1 cellular context compared by ENCODE assay signal in the genomic region with DNA sequence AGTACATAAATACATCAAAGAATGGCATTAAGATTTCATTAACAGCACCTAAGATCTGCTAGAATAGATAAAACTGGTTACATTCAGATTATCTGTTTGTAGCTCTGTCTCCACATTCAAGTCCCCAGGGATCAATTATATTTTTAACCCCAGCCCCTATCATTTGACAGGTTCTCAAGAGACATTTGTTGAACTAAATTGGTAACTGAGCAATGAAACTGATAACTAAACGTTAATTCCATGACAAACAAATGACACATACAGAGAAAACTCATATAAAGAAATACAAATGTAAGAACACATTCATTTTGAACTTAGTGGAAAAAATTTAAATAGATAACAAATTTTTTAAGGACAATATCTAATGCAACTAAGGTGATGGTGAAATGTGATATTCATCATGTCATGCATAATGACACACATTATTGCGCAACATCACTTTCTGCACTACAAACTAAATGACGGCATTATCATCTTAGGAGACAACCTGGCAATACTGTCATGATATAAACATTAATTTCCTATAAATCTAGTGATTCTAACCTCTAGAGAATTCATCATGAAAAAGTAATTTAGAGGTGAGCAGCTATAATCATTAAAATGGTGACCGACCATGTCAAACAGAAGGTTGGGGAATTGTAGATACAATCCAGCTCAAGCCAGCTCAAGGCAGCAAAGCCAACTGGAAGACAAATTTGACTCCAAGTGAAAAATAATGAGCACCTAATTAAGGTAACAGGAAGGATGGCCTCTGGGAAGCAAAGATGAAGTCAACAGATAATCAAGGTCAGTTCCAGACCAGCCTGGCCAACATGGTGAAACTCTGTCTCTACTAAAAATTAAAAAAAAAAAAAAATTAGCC.
TF ChIP-seq lines count a peak whose summit lies in the region.

No MANE protein-coding gene starts in this region.

TF ChIP-seq in GM12878, 131 proteins besides CTCF, POLR2A, EP300 and RAD21:
- TF ChIP-seq ZBTB11 (CRISPR knock-in tag; IDR thresholded peaks at IDR 0.05) (no peak), NBN (IDR thresholded peaks at IDR 0.05) (no peak), WRNIP1 (IDR thresholded peaks at IDR 0.05; ENCODE audit: borderline replicate concordance, low read depth, low read length) (no peak), MEF2A (IDR thresholded peaks at IDR 0.05; ENCODE audit: insufficient read depth, low read depth, low read length) (no peak), PML (IDR thresholded peaks at IDR 0.05; ENCODE audit: low read length) (no peak), SIX5 (IDR thresholded peaks at IDR 0.05; ENCODE audit: low read depth, low read length, severe bottlenecking) (no peak), ETV6 (conservative IDR thresholded peaks at IDR 0.05 in 1 of 2, IDR thresholded peaks at IDR 0.05 in 1 of 2; ENCODE audit: borderline replicate concordance in 1 of 2, low read depth in 1 of 2) (no peak), CEBPB (IDR thresholded peaks at IDR 0.05; ENCODE audit: borderline replicate concordance in 1 of 2, low read depth in 2 of 2, low read length in 2 of 2) (peak; percentile 67 to 98; a peak in 3 of 4 replicates), TCF12 (IDR thresholded peaks at IDR 0.05; ENCODE audit: low read depth, low read length) (no peak), MEF2B (IDR thresholded peaks at IDR 0.05; ENCODE audit: partially characterized antibody, poor library complexity, severe bottlenecking) (peak; percentile 73), SMARCA5 (IDR thresholded peaks at IDR 0.05) (no peak), MTA2 (IDR thresholded peaks at IDR 0.05; ENCODE audit: low read depth) (0 out of 2 replicates have a peak, but pooled peaks have one; percentile 16), ZNF622 (IDR thresholded peaks at IDR 0.05) (no peak), ZNF24 (IDR thresholded peaks at IDR 0.05) (0 out of 2 replicates have a peak, but pooled peaks have one; percentile 30), MYB (IDR thresholded peaks at IDR 0.05; ENCODE audit: borderline replicate concordance, low read depth, low read length) (no peak), DPF2 (IDR thresholded peaks at IDR 0.05) (no peak)
TF ChIP-seq in GM12878: peak in this region for 4.
